1 cellular context compared by ENCODE assay signal in genomic region chr2:236342507-236342906, GRCh38.
TF ChIP-seq lines count a peak whose summit lies in the region.

No MANE protein-coding gene starts in this region.

TF ChIP-seq in H1, 55 proteins besides CTCF, POLR2A, EP300 and RAD21:
- TF ChIP-seq SIRT6 (IDR thresholded peaks at IDR 0.05; ENCODE audit: low read length), result no peak
- TF ChIP-seq BRCA1 (IDR thresholded peaks at IDR 0.05; ENCODE audit: low read depth, low read length), result no peak
- no peak for TF ChIP-seq ATF3 (IDR thresholded peaks at IDR 0.05; ENCODE audit: insufficient read depth, low read depth, low read length)
- TF ChIP-seq NRF1 (IDR thresholded peaks at IDR 0.05; ENCODE audit: low read depth, low read length), result no peak
- TF ChIP-seq BACH1 (IDR thresholded peaks at IDR 0.05; ENCODE audit: low read length), result no peak
- TF ChIP-seq SUZ12 (IDR thresholded peaks at IDR 0.05; ENCODE audit: low read length), result no peak
- TF ChIP-seq RNF2 (IDR thresholded peaks at IDR 0.05; ENCODE audit: borderline replicate concordance, low read depth, low read length, missing control alignments, poor library complexity, severe bottlenecking), result no peak
- TF ChIP-seq TAF7 (optimal IDR thresholded peaks at IDR 0.05; ENCODE audit: borderline replicate concordance, low read depth, low read length), result no peak
- no peak for TF ChIP-seq HDAC2 (IDR thresholded peaks at IDR 0.05; ENCODE audit: borderline replicate concordance in 1 of 2, low read depth in 2 of 2, low read length in 2 of 2)
- TF ChIP-seq PHF8 (conservative IDR thresholded peaks at IDR 0.05; ENCODE audit: low read depth, low read length), result no peak
